In genomic region chr5:98349251-98349989, GRCh38 we compare ENCODE assay signal across 10 cellular contexts.
DNase-seq lines count a peak whose midpoint lies in the region; ATAC-seq, FAIRE-seq and TF ChIP-seq lines count a peak whose summit lies in the region.
"Had no signal": no experiment of that assay in that cellular context is flagged by ENCODE, and none has a peak within 500 bp of the region (broad histone marks: within the 10 kb centered on the region; RNA-seq: fewer than 3 reads in every experiment).

No MANE protein-coding gene starts in this region.

- H3K4me3 ChIP-seq in A549 (no peak overlapping the region), OCI-LY1 (ENCODE audit: low read depth, low read length, poor library complexity, severe bottlenecking) (no peak overlapping the region), tibial artery (no peak overlapping the region)

- no peaks in the 10 kb centered on the region for H3K36me3 ChIP-seq in OCI-LY1 (ENCODE audit: insufficient read depth, low read length)
- no peaks in the 10 kb centered on the region for H3K36me3 ChIP-seq in tibial artery

- POLR2A ChIA-PET in A549 (lab: Yijun Ruan, JAX): no interaction called here

- H3K9me3 Mint-ChIP-seq in activated T-cell treated with anti-CD3 and anti-CD28 coated beads, Interleukin-2, amount 50 U/mL, for 72 hours: peaks cover 4 to 10% of the 10 kb centered on the region in 2 donors
- peaks cover 18% of the 10 kb centered on the region for H3K9me3 Mint-ChIP-seq in natural killer cell treated with Interleukin-12 subunit alpha and Interleukin-12 subunit beta and Interleukin-15 and Interleukin-18, amount 100 ng/mL, for 72 hours

- no peaks in the 10 kb centered on the region for H3F3A ChIP-seq in OCI-LY1 (ENCODE audit: insufficient read depth, low read length)

- no peak overlapping the region for H2AFZ ChIP-seq in OCI-LY1 (ENCODE audit: low read length)

- H3K27me3 ChIP-seq in OCI-LY1 (ENCODE audit: insufficient read depth, low read length): no peaks in the 10 kb centered on the region
- H3K27me3 ChIP-seq in tibial artery: no peaks in the 10 kb centered on the region

- TF ChIP-seq RAD21 in A549 (conservative IDR thresholded peaks at IDR 0.05 in 1 of 2, IDR thresholded peaks at IDR 0.05 in 1 of 2): peak; percentile 33 to 64; a peak in 2 of 5 replicates

- intact Hi-C loops in tibial artery (cut with DNase I; ENCODE audit: low total_unique reads): no loop called here

- H3K27ac Mint-ChIP-seq in activated T-cell treated with anti-CD3 and anti-CD28 coated beads, Interleukin-2, amount 50 U/mL, for 72 hours: no peak overlapping the region
- no peak overlapping the region for H3K27ac Mint-ChIP-seq in natural killer cell treated with Interleukin-12 subunit alpha and Interleukin-12 subunit beta and Interleukin-15 and Interleukin-18, amount 100 ng/mL, for 72 hours
- H3K27ac Mint-ChIP-seq: activated naive CD8-positive, alpha-beta T cell treated with anti-CD3 and anti-CD28 coated beads, Interleukin-2, amount 50 U/mL, for 24 hours; stimulated activated effector memory CD8-positive, alpha-beta T cell treated with anti-CD3 and anti-CD28 coated beads, Interleukin-12 subunit alpha, Interleukin-12 subunit beta, amount 100 ng/mL, for 72 hours had no signal

- H3K9me3 ChIP-seq in A549: 0 out of 3 replicates have a peak, but pooled peaks cover 3% of the 10 kb centered on the region
- 0 out of 2 replicates have a peak, but pooled peaks cover 3% of the 10 kb centered on the region for H3K9me3 ChIP-seq in OCI-LY1 (ENCODE audit: low read length)
- H3K9me3 ChIP-seq in tibial artery: peaks cover 0 to 5% (median 5%) of the 10 kb centered on the region in 3 donors

- ATAC-seq in A549: no peak
- ATAC-seq in HG03565 (IDR thresholded peaks at IDR 0.05; ENCODE audit: unreplicated experiment): no peak
- no peak for ATAC-seq in activated T-cell treated with anti-CD3 and anti-CD28 coated beads, Interleukin-2, amount 50 U/mL, for 72 hours (replicated peaks in 1 of 2)
- no peak for ATAC-seq in natural killer cell treated with Interleukin-12 subunit alpha and Interleukin-12 subunit beta and Interleukin-15 and Interleukin-18, amount 100 ng/mL, for 72 hours
- ATAC-seq: activated naive CD8-positive, alpha-beta T cell treated with anti-CD3 and anti-CD28 coated beads, Interleukin-2, amount 50 U/mL, for 24 hours; stimulated activated effector memory CD8-positive, alpha-beta T cell treated with anti-CD3 and anti-CD28 coated beads, Interleukin-12 subunit alpha, Interleukin-12 subunit beta, amount 100 ng/mL, for 72 hours had no signal

- H3K79me2 ChIP-seq in OCI-LY1 (ENCODE audit: insufficient read depth, low read length): no peaks in the 10 kb centered on the region

- DNase-seq in A549 (ENCODE audit: low read depth in 1 of 2, low spot score in 1 of 2): peak in 1 of 2 experiments; percentile 27
- DNase-seq in erythroblast (lab: John Stamatoyannopoulos, UW): peak; percentile 1 to 16
- DNase-seq in tibial artery: no peak
- no peak for DNase-seq in activated T-cell treated with anti-CD3 and anti-CD28 coated beads, Interleukin-2, amount 50 U/mL, for 72 hours
- no peak for DNase-seq in natural killer cell treated with Interleukin-12 subunit alpha and Interleukin-12 subunit beta and Interleukin-15 and Interleukin-18, amount 100 ng/mL, for 72 hours (ENCODE audit: low spot score)
- DNase-seq: activated naive CD8-positive, alpha-beta T cell treated with anti-CD3 and anti-CD28 coated beads, Interleukin-2, amount 50 U/mL, for 24 hours had no signal

- FAIRE-seq in A549 (lab: Jason Lieb, UNC): no peak

- no peaks in the 10 kb centered on the region for H3K27me3 Mint-ChIP-seq in activated T-cell treated with anti-CD3 and anti-CD28 coated beads, Interleukin-2, amount 50 U/mL, for 72 hours (ENCODE audit: low read depth)
- H3K27me3 Mint-ChIP-seq in natural killer cell treated with Interleukin-12 subunit alpha and Interleukin-12 subunit beta and Interleukin-15 and Interleukin-18, amount 100 ng/mL, for 72 hours: no peaks in the 10 kb centered on the region
- H3K27me3 Mint-ChIP-seq: activated naive CD8-positive, alpha-beta T cell treated with anti-CD3 and anti-CD28 coated beads, Interleukin-2, amount 50 U/mL, for 24 hours had no signal

- peak; percentile 19; the same call in 2 of the 3 replicates for TF ChIP-seq CTCF in A549 (IDR thresholded peaks at IDR 0.05)
- TF ChIP-seq CTCF in GM12873 (IDR thresholded peaks at IDR 0.05; ENCODE audit: insufficient read depth, low read depth, low read length, missing control alignments): peak; percentile 49
- TF ChIP-seq CTCF in OCI-LY1 (IDR thresholded peaks at IDR 0.05; ENCODE audit: low read length): peak; percentile 73
- no peak for TF ChIP-seq CTCF in tibial artery (IDR thresholded peaks at IDR 0.05)

- H4K20me1 ChIP-seq in OCI-LY1 (ENCODE audit: insufficient read depth, low read length): no peaks in the 10 kb centered on the region

- TF ChIP-seq POLR2A in A549 (IDR thresholded peaks at IDR 0.05; ENCODE audit: low read length) (no peak), erythroblast (IDR thresholded peaks at IDR 0.05; ENCODE audit: low read length) (no peak)

- H3K27ac ChIP-seq in A549 (no peak overlapping the region), OCI-LY1 (ENCODE audit: low read depth, low read length, poor library complexity, severe bottlenecking) (no peak overlapping the region), tibial artery (no peak overlapping the region)

- peaks cover 3% of the 10 kb centered on the region in 2 donors for H3K36me3 Mint-ChIP-seq in activated T-cell treated with anti-CD3 and anti-CD28 coated beads, Interleukin-2, amount 50 U/mL, for 72 hours (ENCODE audit: insufficient read depth in 2 of 2)
- H3K36me3 Mint-ChIP-seq in natural killer cell treated with Interleukin-12 subunit alpha and Interleukin-12 subunit beta and Interleukin-15 and Interleukin-18, amount 100 ng/mL, for 72 hours: no peaks in the 10 kb centered on the region
- H3K36me3 Mint-ChIP-seq: stimulated activated effector memory CD8-positive, alpha-beta T cell treated with anti-CD3 and anti-CD28 coated beads, Interleukin-12 subunit alpha, Interleukin-12 subunit beta, amount 100 ng/mL, for 72 hours had no signal

- no peaks in the 10 kb centered on the region for H3K4me1 ChIP-seq in A549
- no peaks in the 10 kb centered on the region for H3K4me1 ChIP-seq in OCI-LY1 (ENCODE audit: insufficient read depth, low read length, severe bottlenecking)
- no peaks in the 10 kb centered on the region for H3K4me1 ChIP-seq in tibial artery

- 15% methylated on average over 6 of the region's 6 CpGs for whole genome bisulfite sequencing in A549 (ENCODE audit: missing lambda C conversion rate)

- H3K9ac ChIP-seq in OCI-LY1 (ENCODE audit: low read length): no peak overlapping the region

- H3K4me1 Mint-ChIP-seq in activated T-cell treated with anti-CD3 and anti-CD28 coated beads, Interleukin-2, amount 50 U/mL, for 72 hours (ENCODE audit: low read depth): no peaks in the 10 kb centered on the region
- no peaks in the 10 kb centered on the region for H3K4me1 Mint-ChIP-seq in natural killer cell treated with Interleukin-12 subunit alpha and Interleukin-12 subunit beta and Interleukin-15 and Interleukin-18, amount 100 ng/mL, for 72 hours (ENCODE audit: low read depth in 2 of 2)
- H3K4me1 Mint-ChIP-seq: activated naive CD8-positive, alpha-beta T cell treated with anti-CD3 and anti-CD28 coated beads, Interleukin-2, amount 50 U/mL, for 24 hours; stimulated activated effector memory CD8-positive, alpha-beta T cell treated with anti-CD3 and anti-CD28 coated beads, Interleukin-12 subunit alpha, Interleukin-12 subunit beta, amount 100 ng/mL, for 72 hours had no signal

- H3K9me2 ChIP-seq in OCI-LY1 (ENCODE audit: low read depth, low read length): no peaks in the 10 kb centered on the region

- TF ChIP-seq EP300 in A549 (IDR thresholded peaks at IDR 0.05): no peak

- H3K4me2 ChIP-seq in A549 (no peak overlapping the region), OCI-LY1 (ENCODE audit: low read length) (no peak overlapping the region)

- no peak overlapping the region for H3K4me3 Mint-ChIP-seq in activated T-cell treated with anti-CD3 and anti-CD28 coated beads, Interleukin-2, amount 50 U/mL, for 72 hours
- H3K4me3 Mint-ChIP-seq in natural killer cell treated with Interleukin-12 subunit alpha and Interleukin-12 subunit beta and Interleukin-15 and Interleukin-18, amount 100 ng/mL, for 72 hours: no peak overlapping the region
- H3K4me3 Mint-ChIP-seq: activated naive CD8-positive, alpha-beta T cell treated with anti-CD3 and anti-CD28 coated beads, Interleukin-2, amount 50 U/mL, for 24 hours; stimulated activated effector memory CD8-positive, alpha-beta T cell treated with anti-CD3 and anti-CD28 coated beads, Interleukin-12 subunit alpha, Interleukin-12 subunit beta, amount 100 ng/mL, for 72 hours had no signal

- CTCF ChIA-PET in A549 (lab: Yijun Ruan, JAX): interaction anchor here (0.6 kb wide), 1 partner anchor 181 kb away, joined by 4 read pairs; no protein-coding TSS in a partner anchor

TF ChIP-seq in A549, 52 proteins besides CTCF, POLR2A, EP300 and RAD21:
- TF ChIP-seq FOXS1 (CRISPR knock-in tag; IDR thresholded peaks at IDR 0.05): peak; percentile 90
- no peak for TF ChIP-seq FOSB (CRISPR knock-in tag; IDR thresholded peaks at IDR 0.05)

Comparison
In these comparisons a context has a peak if more than half of its experiments do, and no peak if none do; other contexts are left out.
1. DNase-seq: peak in erythroblast (2 of 2); none in tibial artery (0 of 2), activated T-cell treated with anti-CD3 and anti-CD28 coated beads, Interleukin-2, amount 50 U/mL, for 72 hours (0 of 2) and natural killer cell treated with Interleukin-12 subunit alpha and Interleukin-12 subunit beta and Interleukin-15 and Interleukin-18, amount 100 ng/mL, for 72 hours (single experiment).
2. CTCF ChIP-seq: peak in A549 (single experiment), GM12873 (single experiment) and OCI-LY1 (single experiment); none in tibial artery (0 of 2).